17 cellular contexts compared by ENCODE assay signal in the genomic region with DNA sequence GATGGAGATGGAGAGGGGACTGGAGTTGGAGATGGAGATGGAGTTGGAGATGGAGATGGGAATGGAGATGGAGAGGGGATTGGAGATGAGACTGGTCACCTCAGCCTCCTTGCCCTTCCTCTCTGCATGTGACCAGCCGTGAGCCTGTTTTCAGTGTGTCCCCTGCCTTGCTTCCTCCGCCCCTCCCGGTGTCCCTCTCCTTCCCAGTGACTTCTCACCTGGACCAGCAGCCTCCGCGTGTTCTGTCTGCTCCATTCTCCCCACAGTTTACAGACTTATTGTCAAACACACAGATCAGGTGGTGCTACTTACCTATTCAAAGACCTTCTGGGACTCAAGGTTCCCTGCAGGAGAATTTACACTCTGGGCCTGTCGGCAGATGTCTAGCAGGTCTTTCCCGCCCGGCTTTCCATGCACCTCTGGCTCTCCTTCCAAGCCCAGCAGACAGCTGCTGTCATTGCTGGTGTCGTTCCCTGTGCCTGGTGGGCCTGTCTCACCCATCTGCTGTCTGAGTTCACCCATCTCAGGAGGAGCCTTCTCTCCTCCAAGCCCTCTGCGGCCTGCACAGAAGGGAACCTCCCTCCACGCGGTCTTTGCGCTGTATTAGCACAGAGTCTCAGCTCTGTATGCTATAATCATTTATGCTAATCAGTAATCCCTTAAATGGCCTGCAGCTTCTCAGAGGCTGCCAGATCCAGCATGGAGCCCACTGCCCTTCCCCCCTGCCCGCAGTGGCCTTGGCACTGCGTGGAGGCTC.
"Had no signal": no experiment of that assay in that cellular context is flagged by ENCODE, and none has a peak within 500 bp of the region (broad histone marks: within the 10 kb centered on the region; RNA-seq: fewer than 3 reads in every experiment).

No MANE protein-coding gene starts in this region.

- H3K4me3 ChIP-seq: colonic mucosa, esophagus squamous epithelium, gastroesophageal sphincter, hepatocyte, psoas muscle, sigmoid colon, skin epidermis, stomach, thoracic aorta, uterus had no signal

- ATAC-seq: gastroesophageal sphincter, psoas muscle had no signal

- DNase-seq: colonic mucosa; dermis blood vessel endothelial cell; esophagus squamous epithelium; foreskin fibroblast; psoas muscle; retina; sigmoid colon; stimulated activated CD4-positive, alpha-beta T cell treated with anti-CD3 and anti-CD28 coated beads, Interleukin-2, amount 100 ng/mL, for 24 hours; stimulated activated naive CD4-positive, alpha-beta T cell; stomach; substantia nigra; uterus had no signal

- H3K4me1 ChIP-seq: colonic mucosa, esophagus squamous epithelium, gastroesophageal sphincter, psoas muscle, stomach, uterus had no signal

- H3K27me3 ChIP-seq: colonic mucosa, esophagus squamous epithelium, gastroesophageal sphincter, hepatocyte, neutrophil, sigmoid colon, stomach, uterus had no signal

- H3K36me3 ChIP-seq: colonic mucosa, esophagus squamous epithelium, neutrophil, thoracic aorta, uterus had no signal

- H3K27ac ChIP-seq: colonic mucosa, esophagus squamous epithelium, gastroesophageal sphincter, hepatocyte, neutrophil, psoas muscle, sigmoid colon, skin epidermis, stomach, thoracic aorta, uterus had no signal

- H3K9me3 ChIP-seq: colonic mucosa, esophagus squamous epithelium, gastroesophageal sphincter, neutrophil, psoas muscle, sigmoid colon, stomach, thoracic aorta, uterus had no signal
